In the genomic region with DNA sequence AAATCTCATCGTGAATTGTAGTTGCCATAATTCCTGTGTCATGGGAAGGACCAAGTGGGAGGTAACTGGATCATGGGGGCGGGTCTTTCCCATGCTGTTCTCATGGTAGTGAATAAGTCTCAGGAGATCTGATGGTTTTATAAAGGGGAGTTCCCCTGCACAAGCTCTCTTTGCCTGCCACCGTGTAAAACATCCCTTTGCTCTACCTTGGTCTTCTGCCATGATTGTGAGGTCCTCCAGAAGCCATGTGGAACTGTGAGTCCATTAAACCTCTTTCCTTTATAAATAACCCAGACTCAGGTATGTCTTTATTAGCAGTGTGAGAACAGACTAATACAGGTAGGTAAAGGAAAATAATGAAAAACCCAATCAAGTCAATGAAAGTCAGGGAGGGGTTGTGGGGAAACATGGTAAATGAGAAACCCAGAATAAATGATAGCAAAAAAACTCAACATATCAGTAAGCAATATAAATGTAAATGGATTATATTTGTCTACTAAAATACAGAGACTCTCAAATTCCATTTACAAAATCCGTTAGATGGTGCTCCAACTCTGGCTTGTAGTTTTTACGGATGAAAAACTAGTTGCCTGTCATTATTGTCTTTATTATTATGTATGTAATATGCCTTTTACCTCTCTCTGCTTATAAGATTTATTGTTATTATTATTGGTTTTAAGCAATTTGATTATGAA, we compare ENCODE assay signal across 2 cellular contexts.
TF ChIP-seq lines count a peak whose summit lies in the region.

No MANE protein-coding gene starts in this region.

TF ChIP-seq in HEK293, 187 proteins besides CTCF, POLR2A, EP300 and RAD21 (continued from another document):
- TF ChIP-seq ZNF521 (tag by site-specific recombination; IDR thresholded peaks at IDR 0.05) = no peak
- TF ChIP-seq ZNF670 (tag by site-specific recombination; IDR thresholded peaks at IDR 0.05; ENCODE audit: low read depth) = no peak
- no peak for TF ChIP-seq ZNF311 (tag by site-specific recombination; IDR thresholded peaks at IDR 0.05; ENCODE audit: borderline replicate concordance)
TF ChIP-seq in HEK293: peak in this region for 1.

TF ChIP-seq in K562, 482 proteins besides CTCF, POLR2A, EP300 and RAD21 (continued from another document):
- TF ChIP-seq ZNF655 (CRISPR knock-in tag; IDR thresholded peaks at IDR 0.05) (no peak), HEY1 (CRISPR knock-in tag; IDR thresholded peaks at IDR 0.05; ENCODE audit: borderline replicate concordance) (no peak), SNRNP70 (optimal IDR thresholded peaks at IDR 0.05; ENCODE audit: low read depth, low read length) (no peak), SAFB2 (IDR thresholded peaks at IDR 0.05; ENCODE audit: borderline replicate concordance, low read depth, low read length, severe bottlenecking) (no peak), FOS (IDR thresholded peaks at IDR 0.05; ENCODE audit: extremely low read depth, insufficient read length) (no peak), ZNF232 (CRISPR knock-in tag; IDR thresholded peaks at IDR 0.05) (no peak), BRCA1 (IDR thresholded peaks at IDR 0.05) (no peak), BRCA1 (CRISPR knock-in tag; IDR thresholded peaks at IDR 0.05) (no peak), ZNF280A (IDR thresholded peaks at IDR 0.05; ENCODE audit: low read depth, partially characterized antibody) (peak; percentile 21), ILK (tag; IDR thresholded peaks at IDR 0.05; ENCODE audit: borderline replicate concordance, low read depth) (no peak), SMAD2 (IDR thresholded peaks at IDR 0.05; ENCODE audit: low read depth, low read length) (no peak), COPS2 (conservative IDR thresholded peaks at IDR 0.05) (no peak), ZNF431 (CRISPR knock-in tag; IDR thresholded peaks at IDR 0.05) (peak; percentile 91), SMC3 (conservative IDR thresholded peaks at IDR 0.05; ENCODE audit: insufficient read depth, low read depth, low read length) (no peak), ZNF354B (CRISPR knock-in tag; IDR thresholded peaks at IDR 0.05) (peak; percentile 99), DDX20 (tag; IDR thresholded peaks at IDR 0.05; ENCODE audit: low read depth) (no peak), PCBP1 (IDR thresholded peaks at IDR 0.05; ENCODE audit: low read depth, low read length, poor library complexity, severe bottlenecking) (no peak), ZNF277 (CRISPR knock-in tag; IDR thresholded peaks at IDR 0.05; ENCODE audit: borderline replicate concordance) (no peak), CAMTA2 (CRISPR knock-in tag; conservative IDR thresholded peaks at IDR 0.05) (no peak), ZNF444 (CRISPR knock-in tag; IDR thresholded peaks at IDR 0.05) (no peak), ZNF785 (CRISPR knock-in tag; IDR thresholded peaks at IDR 0.05) (no peak)
